ENCODE assay signal across 1 cellular context in the genomic region with DNA sequence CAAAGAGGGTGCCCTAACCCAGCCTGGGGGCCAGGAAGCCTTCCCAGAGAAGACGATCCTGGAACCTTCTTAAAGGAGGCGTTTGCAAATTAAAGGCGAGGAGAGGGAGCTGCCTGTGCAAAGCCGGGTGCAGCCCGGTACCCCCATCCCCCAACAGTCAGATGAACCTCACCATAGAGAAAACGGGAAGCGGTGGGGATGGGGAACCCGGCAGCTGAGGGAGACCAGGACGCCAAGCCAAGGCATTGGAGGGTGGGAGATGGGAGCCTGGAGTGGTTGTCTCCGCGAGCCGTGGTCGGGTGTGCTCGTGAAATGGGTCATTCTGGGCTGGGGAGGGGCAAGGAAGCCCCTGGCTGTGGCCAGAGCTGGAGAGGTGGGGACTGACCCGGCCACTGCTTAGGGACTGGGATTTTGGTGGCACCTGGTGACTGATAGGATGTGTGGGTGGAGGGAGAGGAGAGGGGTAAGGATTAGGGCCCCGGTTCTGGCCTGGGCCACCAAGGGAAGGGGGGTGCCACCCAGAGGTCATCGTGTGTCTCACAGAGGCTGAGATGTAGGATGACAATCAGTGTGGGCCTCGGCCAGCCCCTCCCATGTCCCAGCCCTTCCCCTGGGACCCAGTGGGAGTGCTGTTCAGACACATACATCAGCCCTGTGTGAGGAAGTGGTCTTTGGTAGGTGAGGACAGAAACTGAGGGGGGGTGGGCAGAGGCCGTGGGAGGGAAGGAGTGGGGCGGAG.
TF ChIP-seq lines count a peak whose summit lies in the region.

No MANE protein-coding gene starts in this region.

TF ChIP-seq in K562, 482 proteins besides CTCF, POLR2A, EP300 and RAD21:
- TF ChIP-seq SPI1 (IDR thresholded peaks at IDR 0.05; ENCODE audit: borderline replicate concordance, low read depth, low read length) = peak; percentile 56; the same call in 1 of the 2 replicates
- 0 out of 2 replicates have a peak, but pooled peaks have one; percentile 27 for TF ChIP-seq VEZF1 (CRISPR knock-in tag; IDR thresholded peaks at IDR 0.05)
- TF ChIP-seq ZNF239 (CRISPR knock-in tag; IDR thresholded peaks at IDR 0.05) = no peak
- 0 out of 2 replicates have a peak, but pooled peaks have one; percentile 4 for TF ChIP-seq EGR1 (conservative IDR thresholded peaks at IDR 0.05)
- TF ChIP-seq RCOR1 (IDR thresholded peaks at IDR 0.05; ENCODE audit: borderline replicate concordance in 1 of 2, low read depth in 2 of 2, low read length in 2 of 2) = no peak
